ENCODE assay signal across 1 cellular context in genomic region chr15:69014454-69014853, GRCh38.
TF ChIP-seq lines count a peak whose summit lies in the region.

TSS of gene NOX5 (plus strand) at chr15:69014695. CDS start at chr15:69014736, 41 bp downstream.

TF ChIP-seq in IMR-90, 13 proteins besides CTCF, POLR2A, EP300 and RAD21:
- TF ChIP-seq CEBPB (IDR thresholded peaks at IDR 0.05; ENCODE audit: low read depth, low read length), result peak; percentile 32; the same call in 1 of the 2 replicates
- TF ChIP-seq MAFK (IDR thresholded peaks at IDR 0.05; ENCODE audit: low read depth, low read length), result no peak
TF ChIP-seq in IMR-90: peak in this region for 1.
